In the genomic region with DNA sequence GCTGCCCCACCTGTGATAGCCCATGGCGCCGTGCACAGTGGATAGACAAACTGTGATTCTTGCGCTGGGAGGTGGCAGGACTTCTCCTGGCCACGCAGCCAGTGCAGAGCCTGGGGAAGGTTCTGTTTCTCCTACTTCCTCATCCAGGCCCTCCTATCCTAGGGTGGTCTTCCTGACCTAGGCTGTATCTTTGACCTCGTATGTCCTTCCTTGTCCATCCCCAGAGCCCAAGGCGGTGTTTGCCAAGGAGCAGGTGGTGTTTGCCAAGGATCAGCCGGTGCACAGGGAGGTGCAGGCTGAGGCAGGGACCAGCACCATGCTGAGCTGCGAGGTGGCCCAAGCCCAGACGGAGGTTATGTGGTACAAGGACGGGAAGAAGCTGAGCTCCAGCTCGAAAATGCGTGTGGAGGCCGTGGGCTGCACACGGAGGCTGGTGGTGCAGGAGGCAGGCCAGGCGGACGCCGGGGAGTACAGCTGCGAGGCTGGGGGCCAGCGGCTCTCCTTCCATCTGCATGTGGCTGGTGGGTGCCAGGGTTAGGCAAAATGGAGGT, we compare ENCODE assay signal across 13 cellular contexts.
"Had no signal": no experiment of that assay in that cellular context is flagged by ENCODE, and none has a peak within 500 bp of the region (broad histone marks: within the 10 kb centered on the region; RNA-seq: fewer than 3 reads in every experiment).

No MANE protein-coding gene starts in this region.

- ATAC-seq: activated naive CD8-positive, alpha-beta T cell treated with anti-CD3 and anti-CD28 coated beads, Interleukin-2, amount 50 U/mL, for 24 hours; activated T-cell treated with anti-CD3 and anti-CD28 coated beads, Interleukin-2, amount 50 U/mL, for 72 hours; sciatic nerve; stimulated activated naive CD8-positive, alpha-beta T cell treated with anti-CD3 and anti-CD28 coated beads, Interleukin-15, amount 100 ng/mL, for 72 hours had no signal

- H3K4me3 Mint-ChIP-seq: activated B cell treated with CpG ODN at 0.5 μM for 24 hours; activated naive CD8-positive, alpha-beta T cell treated with anti-CD3 and anti-CD28 coated beads, Interleukin-2, amount 50 U/mL, for 24 hours; activated T-cell treated with anti-CD3 and anti-CD28 coated beads, Interleukin-2, amount 50 U/mL, for 72 hours; stimulated activated naive CD8-positive, alpha-beta T cell treated with anti-CD3 and anti-CD28 coated beads, Interleukin-15, amount 100 ng/mL, for 72 hours; T-helper 2 cell treated with Interferon-gamma antibody and Interleukin-4, amounts not matched to agents 5 μg/mL and 100 μg/mL, for 36 hours had no signal

- H3K9me3 Mint-ChIP-seq: activated B cell treated with CpG ODN at 0.5 μM for 24 hours; activated naive CD8-positive, alpha-beta T cell treated with anti-CD3 and anti-CD28 coated beads, Interleukin-2, amount 50 U/mL, for 24 hours; activated T-cell treated with anti-CD3 and anti-CD28 coated beads, Interleukin-2, amount 50 U/mL, for 72 hours; naive B cell; stimulated activated naive CD8-positive, alpha-beta T cell treated with anti-CD3 and anti-CD28 coated beads, Interleukin-15, amount 100 ng/mL, for 72 hours; T-helper 2 cell treated with Interferon-gamma antibody and Interleukin-4, amounts not matched to agents 5 μg/mL and 100 μg/mL, for 36 hours had no signal

- H3K27ac Mint-ChIP-seq: activated B cell treated with CpG ODN at 0.5 μM for 24 hours; activated naive CD8-positive, alpha-beta T cell treated with anti-CD3 and anti-CD28 coated beads, Interleukin-2, amount 50 U/mL, for 24 hours; activated T-cell treated with anti-CD3 and anti-CD28 coated beads, Interleukin-2, amount 50 U/mL, for 72 hours; T-helper 2 cell treated with Interferon-gamma antibody and Interleukin-4, amounts not matched to agents 5 μg/mL and 100 μg/mL, for 36 hours had no signal

- H3K27me3 Mint-ChIP-seq: activated B cell treated with CpG ODN at 0.5 μM for 24 hours; activated naive CD8-positive, alpha-beta T cell treated with anti-CD3 and anti-CD28 coated beads, Interleukin-2, amount 50 U/mL, for 24 hours; naive B cell; stimulated activated naive CD8-positive, alpha-beta T cell treated with anti-CD3 and anti-CD28 coated beads, Interleukin-15, amount 100 ng/mL, for 72 hours had no signal

- DNase-seq: activated B cell treated with CpG ODN at 0.5 μM for 24 hours; activated CD4-positive, alpha-beta T cell treated with anti-CD3 and anti-CD28 coated beads for 48 hours; activated CD8-positive, alpha-beta memory T cell treated with anti-CD3 and anti-CD28 coated beads, Interleukin-2, amount 50 U/mL, for 48 hours; activated naive CD4-positive, alpha-beta T cell; activated naive CD8-positive, alpha-beta T cell treated with anti-CD3 and anti-CD28 coated beads, Interleukin-2, amount 50 U/mL, for 24 hours; activated T-cell treated with anti-CD3 and anti-CD28 coated beads, Interleukin-2, amount 50 U/mL, for 72 hours; foreskin fibroblast; naive B cell; occipital lobe; stimulated activated CD4-positive, alpha-beta T cell treated with anti-CD3 and anti-CD28 coated beads, Interleukin-1b, Interleukin-23, amount 100 ng/mL, for 48 hours; stimulated activated naive CD8-positive, alpha-beta T cell treated with anti-CD3 and anti-CD28 coated beads, Interleukin-15, amount 100 ng/mL, for 72 hours had no signal
